ENCODE assay signal across 8 cellular contexts in genomic region chr15:75204340-75205063, GRCh38. TPM values are rescaled to one million over a fixed set of nuclear protein-coding genes. Genes with fewer than 3 reads are reported as not detected.
DNase-seq lines count a peak whose midpoint lies in the region; ATAC-seq, FAIRE-seq and TF ChIP-seq lines count a peak whose summit lies in the region.

No MANE protein-coding gene starts in this region.

- H3K36me3 ChIP-seq in bronchial epithelial cell (ENCODE audit: control insufficient read depth, insufficient read depth, low read length), result peaks cover 19% of the 10 kb centered on the region
- H3K36me3 ChIP-seq in spleen, result peaks cover 6 to 45% (median 40%) of the 10 kb centered on the region in 6 donors

- CTCF ChIA-PET in activated B cell treated with CpG ODN at 0.5 μM for 24 hours (lab: Charles Lee), result interaction anchor here (0.6 to 7.0 kb wide), 17 partner anchors 11 to 588 kb away, joined by 3 to 149 read pairs (median 4); partner anchors contain the start of genes PPCDC and RPP25

- H3K4me1 ChIP-seq in spleen, result peaks cover 32 to 93% (median 67%) of the 10 kb centered on the region in 6 donors

- peak; percentile 36 for FAIRE-seq in bronchial epithelial cell (lab: Jason Lieb, UNC)

- no peak overlapping the region for H3K4me3 ChIP-seq in bronchial epithelial cell (ENCODE audit: low read depth, low read length)
- H3K4me3 ChIP-seq in spleen, result peak overlapping the region in 6 of 8 donors; percentile 18 to 98 (median 93)

- TF ChIP-seq POLR2A in spleen (IDR thresholded peaks at IDR 0.05) (no peak), GM18505 (IDR thresholded peaks at IDR 0.05; ENCODE audit: borderline replicate concordance, extremely low read depth, insufficient read depth, insufficient read length) (no peak)

- DNase-seq in DMS53 treated with DMSO at 0.1 percent for 48 hours (lab: John Stamatoyannopoulos, UW; ENCODE audit: unreplicated experiment) (peak; percentile 66), NCI-H2227 treated with DMSO at 0.1 percent for 48 hours (lab: John Stamatoyannopoulos, UW) (peak; percentile 56), activated B cell treated with CpG ODN at 0.5 μM for 24 hours (peak; percentile 76), bronchial epithelial cell (ENCODE audit: low read depth) (peak; percentile 86), inferior parietal cortex (ENCODE audit: extremely low spot score) (peak; percentile 90), spleen (peak; percentile 97)

- H3K9me3 ChIP-seq in spleen, result no peaks in the 10 kb centered on the region

- ATAC-seq in HG02610 (IDR thresholded peaks at IDR 0.05; ENCODE audit: unreplicated experiment), result peak; percentile 37
- peak; percentile 62 for ATAC-seq in activated B cell treated with CpG ODN at 0.5 μM for 24 hours (ENCODE audit: low read depth)
- no peak for ATAC-seq in GM18505 (IDR thresholded peaks at IDR 0.05; ENCODE audit: unreplicated experiment)

- peaks cover 37% of the 10 kb centered on the region for H3K4me1 Mint-ChIP-seq in activated B cell treated with CpG ODN at 0.5 μM for 24 hours

- WGBS in spleen, 5 donors, result 10 to 21% (median 13%) methylated on average over 7 to 10 of the region's 10 CpGs

- H3K27me3 Mint-ChIP-seq in activated B cell treated with CpG ODN at 0.5 μM for 24 hours, result no peaks in the 10 kb centered on the region

- H3K9me3 Mint-ChIP-seq in activated B cell treated with CpG ODN at 0.5 μM for 24 hours, result no peaks in the 10 kb centered on the region

- peak overlapping the region; percentile 53 for H3K27ac Mint-ChIP-seq in activated B cell treated with CpG ODN at 0.5 μM for 24 hours

- TF ChIP-seq CTCF in activated B cell treated with CpG ODN at 0.5 μM for 24 hours (IDR thresholded peaks at IDR 0.05), result no peak
- peak; percentile 98 for TF ChIP-seq CTCF in bronchial epithelial cell (IDR thresholded peaks at IDR 0.05; ENCODE audit: insufficient read depth, low read length, severe bottlenecking)
- TF ChIP-seq CTCF in spleen (IDR thresholded peaks at IDR 0.05 in 8 of 11, conservative IDR thresholded peaks at IDR 0.05 in 3 of 11), result peak; percentile 95 to 99 (median 98)

- peaks cover 38% of the 10 kb centered on the region for H3K36me3 Mint-ChIP-seq in activated B cell treated with CpG ODN at 0.5 μM for 24 hours (ENCODE audit: low read depth)

- peak overlapping the region; percentile 91 to 97 (median 96) for H3K27ac ChIP-seq in spleen

- no peaks in the 10 kb centered on the region for H3K27me3 ChIP-seq in bronchial epithelial cell (ENCODE audit: control insufficient read depth, insufficient read depth, low read length)
- H3K27me3 ChIP-seq in spleen (replicated peaks in 1 of 7), result no peaks in the 10 kb centered on the region

- H3K4me3 Mint-ChIP-seq in activated B cell treated with CpG ODN at 0.5 μM for 24 hours, result peak overlapping the region; percentile 90

- POLR2A ChIA-PET in activated B cell treated with CpG ODN at 0.5 μM for 24 hours (lab: Charles Lee), result interaction anchor here (0.7 to 2.8 kb wide), 14 partner anchors 11 to 436 kb away, joined by 3 to 20 read pairs (median 4); partner anchors contain the start of genes COX5A and PPCDC

- intact Hi-C loops in activated B cell treated with CpG ODN at 0.5 μM for 24 hours (cut with micrococcal nuclease) (loop anchor here (1.0 to 10.0 kb wide), 5 partner anchors 100 to 572 kb away; partner anchors contain the start of genes RPP25 and SIN3A), spleen (cut with DNase I; ENCODE audit: low total_unique reads) (loop anchor here (5.0 to 10.0 kb wide), 2 partner anchors 162 to 430 kb away; no protein-coding TSS in a partner anchor)

RNA-seq across cellular contexts. Expression of gene C15orf39, which starts 2.8 kb away (rescaled TPM):
- total RNA-seq in activated B cell treated with CpG ODN at 0.5 μM for 24 hours (59.6 and 73.2 TPM in 2 replicates), bronchial epithelial cell (2.1 and 2.2 TPM in 2 replicates), spleen (10 to 100 TPM; 56.0 to 70.2 (median 67.6) TPM)
- 10 to 100 TPM in 1 of 3 donors, 1 to 10 TPM in 2; 6.9 to 19.3 (median 7.4) TPM for polyA plus RNA-seq in spleen

RNA-seq across cellular contexts. Expression of gene GOLGA6C, which starts 53.6 kb away (rescaled TPM):
- total RNA-seq in activated B cell treated with CpG ODN at 0.5 μM for 24 hours (not detected in 2 replicates), bronchial epithelial cell (under 0.01 TPM in 1 of 2 replicates, not detected in the other), spleen (not detected)
- polyA plus RNA-seq in spleen, result not detected

Comparison
In these comparisons a context has a peak if more than half of its experiments do, and no peak if none do; other contexts are left out.
1. RNA of gene C15orf39, which starts 2.8 kb away (total RNA-seq): 59.6 to 73.2 TPM in activated B cell treated with CpG ODN at 0.5 μM for 24 hours and 56.0 to 70.2 TPM in spleen; 2.1 to 2.2 TPM in bronchial epithelial cell; every median in the first group is over 10 times any median in the second.
2. Peak in every context shown above with its lines, with median percentiles within 50 percentile points of each other: DNase-seq.